ENCODE assay signal across 34 cellular contexts in the genomic region with DNA sequence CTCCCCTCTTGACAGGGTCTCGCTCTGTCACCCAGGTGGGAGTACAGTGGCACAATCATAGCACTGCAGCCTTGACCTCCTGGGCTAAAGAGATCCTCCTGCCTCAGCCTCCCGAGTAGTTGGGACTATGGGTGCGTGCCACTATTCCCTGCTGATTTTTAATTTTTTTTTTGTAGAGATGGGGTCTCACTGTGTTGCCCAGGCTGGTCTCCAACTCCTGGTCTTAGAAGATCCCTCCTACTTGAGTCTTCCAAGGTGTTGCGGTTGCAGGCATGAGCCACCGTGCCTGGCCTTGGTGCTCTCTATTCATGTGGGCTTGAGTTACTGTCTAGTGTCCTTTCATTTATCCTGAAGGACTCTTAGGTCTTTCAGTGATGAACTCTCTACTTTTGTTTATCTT.
"Had no signal": no experiment of that assay in that cellular context is flagged by ENCODE, and none has a peak within 500 bp of the region (broad histone marks: within the 10 kb centered on the region; RNA-seq: fewer than 3 reads in every experiment).

No MANE protein-coding gene starts in this region.

- H3K9me3 Mint-ChIP-seq: activated CD4-positive, alpha-beta memory T cell treated with anti-CD3 and anti-CD28 coated beads, Interleukin-2, amount 10 ng/mL, durations not matched to agents 7 days and 5 days; activated naive CD4-positive, alpha-beta T cell treated with anti-CD3 and anti-CD28 coated beads, Interleukin-2, amount 50 U/mL, for 72 hours; IgD-negative memory B cell; T-helper 2 cell treated with Interferon-gamma antibody and Interleukin-4, amounts not matched to agents 5 μg/mL and 100 μg/mL, for 36 hours had no signal

- H3K27me3 Mint-ChIP-seq: activated CD4-positive, alpha-beta memory T cell treated with anti-CD3 and anti-CD28 coated beads, Interleukin-2, amount 10 ng/mL, durations not matched to agents 7 days and 5 days; activated CD8-positive, alpha-beta memory T cell treated with anti-CD3 and anti-CD28 coated beads, Interleukin-2, amount 10 ng/mL, durations not matched to agents 7 days and 5 days; IgD-negative memory B cell had no signal

- H3K4me1 ChIP-seq: body of pancreas, breast epithelium had no signal

- H3K27ac Mint-ChIP-seq: activated CD4-positive, alpha-beta memory T cell treated with anti-CD3 and anti-CD28 coated beads, Interleukin-2, amount 10 ng/mL, durations not matched to agents 7 days and 5 days; activated CD8-positive, alpha-beta memory T cell treated with anti-CD3 and anti-CD28 coated beads, Interleukin-2, amount 10 ng/mL, durations not matched to agents 7 days and 5 days; IgD-negative memory B cell; T-helper 2 cell treated with Interferon-gamma antibody and Interleukin-4, amounts not matched to agents 5 μg/mL and 100 μg/mL, for 36 hours had no signal

- H3K27ac ChIP-seq: body of pancreas, breast epithelium, RWPE1, SK-N-MC had no signal

- H3K4me3 ChIP-seq: adrenal gland, body of pancreas, breast epithelium, MG63, SK-N-MC had no signal

- H3K36me3 ChIP-seq: adrenal gland, breast epithelium, MG63 had no signal

- DNase-seq: activated CD4-positive, alpha-beta memory T cell treated with anti-CD3 and anti-CD28 coated beads, Interleukin-2, amount 10 ng/mL, durations not matched to agents 7 days and 5 days; activated CD4-positive, alpha-beta T cell treated with anti-CD3 and anti-CD28 coated beads for 48 hours; activated CD4-positive, CD25-positive, alpha-beta regulatory T cell treated with anti-CD3 and anti-CD28 coated beads, Interleukin-2, amount 50 U/mL, for 72 hours; activated CD8-positive, alpha-beta memory T cell treated with anti-CD3 and anti-CD28 coated beads for 24 hours; activated CD8-positive, alpha-beta memory T cell treated with anti-CD3 and anti-CD28 coated beads, Interleukin-2, amount 10 ng/mL, durations not matched to agents 7 days and 5 days; activated CD8-positive, alpha-beta memory T cell treated with anti-CD3 and anti-CD28 coated beads, Interleukin-2, amount 50 U/mL, for 48 hours; activated effector memory CD4-positive, alpha-beta T cell treated with Interleukin-2 at 50 U/mL for 16 hours; activated naive CD4-positive, alpha-beta T cell; activated T-cell treated with anti-CD3 and anti-CD28 coated beads, Interleukin-2, amount 50 U/mL, for 48 hours; body of pancreas; Kasumi-1; KG1; MG63; NCI-H1048; NCI-H1105 treated with DMSO at 0.1 percent for 48 hours; NCI-H1436; NCI-H1694; NCI-H1930; NCI-H2081 treated with DMSO at 0.1 percent for 48 hours; NCI-H226; NCI-H446 treated with DMSO at 0.1 percent for 48 hours; NCI-H524; NCI-H69; Right ventricle myocardium superior had no signal

- ATAC-seq: activated CD8-positive, alpha-beta memory T cell treated with anti-CD3 and anti-CD28 coated beads, Interleukin-2, amount 10 ng/mL, durations not matched to agents 7 days and 5 days; activated naive CD4-positive, alpha-beta T cell treated with anti-CD3 and anti-CD28 coated beads, Interleukin-2, amount 50 U/mL, for 72 hours; body of pancreas; Panc1 had no signal

- H3K27me3 ChIP-seq: adrenal gland, body of pancreas, breast epithelium, MG63 had no signal

- H3K4me3 Mint-ChIP-seq: activated CD4-positive, alpha-beta memory T cell treated with anti-CD3 and anti-CD28 coated beads, Interleukin-2, amount 10 ng/mL, durations not matched to agents 7 days and 5 days; activated CD8-positive, alpha-beta memory T cell treated with anti-CD3 and anti-CD28 coated beads, Interleukin-2, amount 10 ng/mL, durations not matched to agents 7 days and 5 days; IgD-negative memory B cell; T-helper 2 cell treated with Interferon-gamma antibody and Interleukin-4, amounts not matched to agents 5 μg/mL and 100 μg/mL, for 36 hours had no signal

- FAIRE-seq: astrocyte, TTC549 had no signal

- H3K9me3 ChIP-seq: adrenal gland, body of pancreas, breast epithelium, MG63 had no signal
